8 cellular contexts compared by ENCODE assay signal in genomic region chr1:243842978-243843490, GRCh38. TPM values are rescaled to one million over a fixed set of nuclear protein-coding genes. Genes with fewer than 3 reads are reported as not detected.
DNase-seq lines count a peak whose midpoint lies in the region; ATAC-seq and TF ChIP-seq lines count a peak whose summit lies in the region.

No MANE protein-coding gene starts in this region.

- CTCF ChIA-PET in PC-3 (lab: Charles Lee): interaction anchor here (0.5 kb wide), 1 partner anchor 95 kb away, joined by 3 read pairs; no protein-coding TSS in a partner anchor

- DNase-seq in AML-193 (lab: John Stamatoyannopoulos, UW) (peak; percentile 42 to 55), PC-3 (peak; percentile 82), choroid plexus epithelial cell (ENCODE audit: low read depth) (peak; percentile 87), myocyte (ENCODE audit: low read depth) (peak; percentile 33), NCI-H1436 (lab: John Stamatoyannopoulos, UW) (no peak), ascending aorta (ENCODE audit: low spot score in 2 of 2) (no peak), activated gamma-delta T cell (lab: John Stamatoyannopoulos, UW) (no peak)

- H3K36me3 ChIP-seq in PC-3 (ENCODE audit: low read depth, low read length) (no peaks in the 10 kb centered on the region), ascending aorta (no peaks in the 10 kb centered on the region)

- BruUV-seq in PC-3 (replicated peaks; lab: Mats Ljungman, UMichigan): no TSS peak

- POLR2A ChIA-PET in PC-3 (lab: Charles Lee; ENCODE audit: unreplicated experiment): no interaction called here

- H3K9ac ChIP-seq in PC-3 (ENCODE audit: low read length): no peak overlapping the region

- H3K4me3 ChIP-seq in PC-3 (ENCODE audit: low read length) (no peak overlapping the region), choroid plexus epithelial cell (ENCODE audit: low read depth, low read length) (peak overlapping the region; percentile 24), ascending aorta (no peak overlapping the region)

- no peaks in the 10 kb centered on the region for H3F3A ChIP-seq in PC-3 (ENCODE audit: low read length, unreplicated experiment)

- no peaks in the 10 kb centered on the region for H3K9me3 ChIP-seq in PC-3 (ENCODE audit: low read length)
- H3K9me3 ChIP-seq in ascending aorta: no peaks in the 10 kb centered on the region

- H3K4me2 ChIP-seq in PC-3 (ENCODE audit: low read length): peak overlapping the region; percentile 50

- peaks cover 67% of the 10 kb centered on the region for H3K79me2 ChIP-seq in PC-3 (ENCODE audit: low read length)

- intact Hi-C loops in PC-3 (cut with micrococcal nuclease) (loop anchor here (2.0 to 10.0 kb wide), 3 partner anchors 44 to 498 kb away; no protein-coding TSS in a partner anchor), ascending aorta (cut with DNase I) (no loop called here)

- H3K9me2 ChIP-seq in PC-3 (replicated peaks; ENCODE audit: low read length): no peaks in the 10 kb centered on the region

- ATAC-seq in PC-3: peak; percentile 98
- ATAC-seq in HG03025 (IDR thresholded peaks at IDR 0.05; ENCODE audit: low FRiP score, unreplicated experiment): no peak

- no peaks in the 10 kb centered on the region; the same call in 1 of the 2 replicates for H4K20me1 ChIP-seq in PC-3 (ENCODE audit: low read length)

- no peak overlapping the region for H2AFZ ChIP-seq in PC-3 (ENCODE audit: low read length)

- peak overlapping the region; percentile 23 for H3K27ac ChIP-seq in PC-3 (ENCODE audit: low read length)
- peak overlapping the region in 1 of 2 donors; percentile 49 for H3K27ac ChIP-seq in ascending aorta

- no peak for TF ChIP-seq CTCF in PC-3 (conservative IDR thresholded peaks at IDR 0.05; ENCODE audit: low read depth, low read length)
- no peak for TF ChIP-seq CTCF in choroid plexus epithelial cell (conservative IDR thresholded peaks at IDR 0.05; ENCODE audit: low read depth, low read length)
- TF ChIP-seq CTCF in ascending aorta (IDR thresholded peaks at IDR 0.05): no peak

- H3K4me1 ChIP-seq in PC-3 (ENCODE audit: insufficient read depth, low read length) (peaks cover 35% of the 10 kb centered on the region), ascending aorta (peaks cover 0 to 17% of the 10 kb centered on the region in 2 donors)

- H3K27me3 ChIP-seq in PC-3 (ENCODE audit: low read length): no peaks in the 10 kb centered on the region
- no peaks in the 10 kb centered on the region for H3K27me3 ChIP-seq in ascending aorta

RNA-seq across cellular contexts. Expression of gene AKT3, which starts 7.0 kb away (rescaled TPM):
- total RNA-seq in PC-3 (2014; rRNA removed) (18.7 and 24.6 TPM in 2 replicates), myocyte (9.4 and 10.4 TPM in 2 replicates), ascending aorta (38.0 TPM)
- 12.0 TPM for polyA plus RNA-seq in myocyte (2012)

Comparison
In these comparisons a context has a peak if more than half of its experiments do, and no peak if none do; other contexts are left out.
1. DNase-seq: peak in AML-193 (2 of 2), PC-3 (single experiment), choroid plexus epithelial cell (single experiment) and myocyte (single experiment); none in NCI-H1436 (single experiment), ascending aorta (0 of 2) and activated gamma-delta T cell (single experiment).